In the genomic region with DNA sequence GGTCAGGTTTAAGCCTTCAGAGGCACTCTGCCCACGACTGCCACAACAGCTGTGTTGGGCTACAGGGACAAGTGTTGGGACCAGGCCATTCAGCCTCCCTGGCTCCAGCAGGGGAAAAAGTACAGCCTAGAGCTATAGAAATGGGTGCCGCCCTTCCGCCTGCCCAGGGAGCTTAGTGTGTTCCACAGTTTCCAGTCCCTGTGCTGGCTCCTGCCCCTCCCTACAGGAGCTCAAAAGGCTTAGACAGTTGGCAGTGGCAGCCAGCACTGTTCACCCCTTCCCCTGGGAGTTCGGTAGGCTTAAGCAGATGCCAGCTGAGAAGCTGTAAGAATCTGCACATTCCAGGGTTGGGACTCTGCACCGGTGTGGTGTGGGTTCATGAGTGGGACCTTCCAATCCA, we compare ENCODE assay signal across 24 cellular contexts.
"Had no signal": no experiment of that assay in that cellular context is flagged by ENCODE, and none has a peak within 500 bp of the region (broad histone marks: within the 10 kb centered on the region; RNA-seq: fewer than 3 reads in every experiment).

No MANE protein-coding gene starts in this region.

- H3K9me3 ChIP-seq: esophagus muscularis mucosa, gastrocnemius medialis, pancreas, suprapubic skin, thyroid gland had no signal

- DNase-seq: effector memory CD8-positive, alpha-beta T cell; gastrocnemius medialis; heart right ventricle; hypothalamus; mammary epithelial cell; occipital lobe; right cardiac atrium; stimulated activated CD4-positive, alpha-beta T cell treated with anti-CD3 and anti-CD28 coated beads, Interleukin-4, amount 100 ng/mL, for 1 hour; stimulated activated CD8-positive, alpha-beta memory T cell treated with anti-CD3 and anti-CD28 coated beads, Interleukin-4, amount 100 ng/mL, for 48 hours; stimulated activated naive CD8-positive, alpha-beta T cell treated with anti-CD3 and anti-CD28 coated beads, Interleukin-15, Interleukin-2, amounts not matched to agents 100 U/mL and 50 U/mL, for 24 hours; thyroid gland had no signal

- H3K4me1 Mint-ChIP-seq: mesothelial cell of epicardium; stimulated activated effector memory CD8-positive, alpha-beta T cell treated with anti-CD3 and anti-CD28 coated beads, Interleukin-12 subunit alpha, Interleukin-12 subunit beta, amount 100 ng/mL, for 72 hours had no signal

- H2AFZ ChIP-seq: neural progenitor cell had no signal

- ATAC-seq: effector memory CD8-positive, alpha-beta T cell; gastrocnemius medialis; heart right ventricle; left lobe of liver; pancreas; right cardiac atrium; stimulated activated effector memory CD8-positive, alpha-beta T cell treated with anti-CD3 and anti-CD28 coated beads, Interleukin-12 subunit alpha, Interleukin-12 subunit beta, amount 100 ng/mL, for 72 hours; stimulated activated naive CD8-positive, alpha-beta T cell treated with anti-CD3 and anti-CD28 coated beads, Interleukin-15, Interleukin-2, amounts not matched to agents 100 U/mL and 50 U/mL, for 24 hours had no signal

- H3K27ac ChIP-seq: epithelial cell of prostate, esophagus muscularis mucosa, gastrocnemius medialis, heart right ventricle, neural progenitor cell, pancreas, suprapubic skin, thyroid gland had no signal

- H3K4me2 ChIP-seq: neural progenitor cell, smooth muscle cell had no signal

- H3K36me3 Mint-ChIP-seq: mesothelial cell of epicardium; natural killer cell treated with Interleukin-12 subunit alpha and Interleukin-12 subunit beta and Interleukin-15 and Interleukin-18, amount 100 ng/mL, for 72 hours; neural progenitor cell; stimulated activated effector memory CD8-positive, alpha-beta T cell treated with anti-CD3 and anti-CD28 coated beads, Interleukin-12 subunit alpha, Interleukin-12 subunit beta, amount 100 ng/mL, for 72 hours; type B pancreatic cell had no signal

- H3K27me3 Mint-ChIP-seq: dendritic cell treated with granulocyte-macrophage colony-stimulating factor and Interleukin-4, amounts not matched to agents 40 ng/mL and 50 ng/mL, for 4 days; effector memory CD8-positive, alpha-beta T cell; natural killer cell treated with Interleukin-12 subunit alpha and Interleukin-12 subunit beta and Interleukin-15 and Interleukin-18, amount 100 ng/mL, for 72 hours; progenitor cell of endocrine pancreas; type B pancreatic cell had no signal

- H3K36me3 ChIP-seq: esophagus muscularis mucosa, gastrocnemius medialis, heart right ventricle, neural progenitor cell, pancreas, suprapubic skin, thyroid gland had no signal

- H3K4me1 ChIP-seq: esophagus muscularis mucosa, gastrocnemius medialis, heart right ventricle, neural progenitor cell, pancreas, suprapubic skin, thyroid gland had no signal

- H3K9ac ChIP-seq: neural progenitor cell had no signal

- H3K27me3 ChIP-seq: esophagus muscularis mucosa, gastrocnemius medialis, heart right ventricle, neural progenitor cell, pancreas, suprapubic skin, thyroid gland had no signal

- H3K4me3 Mint-ChIP-seq: dendritic cell treated with granulocyte-macrophage colony-stimulating factor and Interleukin-4, amounts not matched to agents 40 ng/mL and 50 ng/mL, for 4 days; effector memory CD8-positive, alpha-beta T cell; mesothelial cell of epicardium; natural killer cell treated with Interleukin-12 subunit alpha and Interleukin-12 subunit beta and Interleukin-15 and Interleukin-18, amount 100 ng/mL, for 72 hours; neural progenitor cell; stimulated activated effector memory CD8-positive, alpha-beta T cell treated with anti-CD3 and anti-CD28 coated beads, Interleukin-12 subunit alpha, Interleukin-12 subunit beta, amount 100 ng/mL, for 72 hours; type B pancreatic cell had no signal

- H3K4me3 ChIP-seq: esophagus muscularis mucosa, gastrocnemius medialis, heart right ventricle, neural progenitor cell, pancreas, smooth muscle cell, suprapubic skin, thyroid gland had no signal

- H3K9me3 Mint-ChIP-seq: neural progenitor cell had no signal

- H3K27ac Mint-ChIP-seq: dendritic cell treated with granulocyte-macrophage colony-stimulating factor and Interleukin-4, amounts not matched to agents 40 ng/mL and 50 ng/mL, for 4 days; effector memory CD8-positive, alpha-beta T cell; mesothelial cell of epicardium; natural killer cell treated with Interleukin-12 subunit alpha and Interleukin-12 subunit beta and Interleukin-15 and Interleukin-18, amount 100 ng/mL, for 72 hours; neural progenitor cell; progenitor cell of endocrine pancreas; stimulated activated effector memory CD8-positive, alpha-beta T cell treated with anti-CD3 and anti-CD28 coated beads, Interleukin-12 subunit alpha, Interleukin-12 subunit beta, amount 100 ng/mL, for 72 hours; type B pancreatic cell had no signal
